Comparison of ENCODE assay signal across 22 cellular contexts in genomic region chr10:58970160-58970915, GRCh38.
"Had no signal": no experiment of that assay in that cellular context is flagged by ENCODE, and none has a peak within 500 bp of the region (broad histone marks: within the 10 kb centered on the region; RNA-seq: fewer than 3 reads in every experiment).

No MANE protein-coding gene starts in this region.

- ATAC-seq: activated CD4-positive, CD25-positive, alpha-beta regulatory T cell treated with anti-CD3 and anti-CD28 coated beads, Interleukin-2, amount 50 U/mL, for 24 hours; activated CD8-positive, alpha-beta T cell treated with anti-CD3 and anti-CD28 coated beads for 36 hours; Right ventricle myocardium inferior had no signal

- H3K36me3 Mint-ChIP-seq: activated naive CD8-positive, alpha-beta T cell treated with anti-CD3 and anti-CD28 coated beads, Interleukin-2, amount 10 ng/mL, durations not matched to agents 7 days and 5 days; brain; IgD-negative memory B cell had no signal

- H3K9me3 ChIP-seq: adrenal gland, SK-N-SH had no signal

- H3K27me3 ChIP-seq: adrenal gland had no signal

- H3K9ac ChIP-seq: SK-N-SH had no signal

- H3K4me1 Mint-ChIP-seq: activated naive CD8-positive, alpha-beta T cell treated with anti-CD3 and anti-CD28 coated beads, Interleukin-2, amount 10 ng/mL, durations not matched to agents 7 days and 5 days; IgD-negative memory B cell had no signal

- H3K9me3 Mint-ChIP-seq: activated CD8-positive, alpha-beta T cell treated with anti-CD3 and anti-CD28 coated beads for 36 hours; activated naive CD8-positive, alpha-beta T cell treated with anti-CD3 and anti-CD28 coated beads, Interleukin-2, amount 10 ng/mL, durations not matched to agents 7 days and 5 days had no signal

- H3K4me2 ChIP-seq: SK-N-SH had no signal

- H3K4me3 Mint-ChIP-seq: activated CD8-positive, alpha-beta T cell treated with anti-CD3 and anti-CD28 coated beads for 36 hours; activated naive CD8-positive, alpha-beta T cell treated with anti-CD3 and anti-CD28 coated beads, Interleukin-2, amount 10 ng/mL, durations not matched to agents 7 days and 5 days; brain; IgD-negative memory B cell had no signal

- H3K36me3 ChIP-seq: adrenal gland had no signal

- DNase-seq: activated CD4-positive, alpha-beta T cell treated with anti-CD3 and anti-CD28 coated beads for 4 hours; activated CD8-positive, alpha-beta memory T cell treated with anti-CD3 and anti-CD28 coated beads, Interleukin-2, amount 50 U/mL, for 4 hours; activated CD8-positive, alpha-beta T cell treated with anti-CD3 and anti-CD28 coated beads for 36 hours; activated naive CD4-positive, alpha-beta T cell treated with anti-CD3 and anti-CD28 coated beads, Interleukin-2, amount 50 U/mL, for 16 hours; activated naive CD8-positive, alpha-beta T cell treated with anti-CD3 and anti-CD28 coated beads, Interleukin-2, amount 10 ng/mL, durations not matched to agents 7 days and 5 days; adrenal gland; aorta; KG1; NCI-H1092; NCI-H1417; NCI-H2029; NCI-H2107; NCI-H2171 treated with DMSO at 0.1 percent for 48 hours; NCI-H526 treated with DMSO at 0.1 percent for 48 hours; NCI-H82; RPMI8226; SW 1271 had no signal

- H3K27ac Mint-ChIP-seq: activated CD8-positive, alpha-beta T cell treated with anti-CD3 and anti-CD28 coated beads for 36 hours; activated naive CD8-positive, alpha-beta T cell treated with anti-CD3 and anti-CD28 coated beads, Interleukin-2, amount 10 ng/mL, durations not matched to agents 7 days and 5 days; IgD-negative memory B cell had no signal

- H3K27ac ChIP-seq: adrenal gland had no signal

- H3K4me3 ChIP-seq: adrenal gland had no signal

- H3K4me1 ChIP-seq: adrenal gland had no signal
